In genomic region chr12:93915411-93915810, GRCh38 we compare ENCODE assay signal across 1 cellular context.
TF ChIP-seq lines count a peak whose summit lies in the region.

No MANE protein-coding gene starts in this region.

TF ChIP-seq in IMR-90, 13 proteins besides CTCF, POLR2A, EP300 and RAD21 (continued from another document):
- TF ChIP-seq MXI1 (IDR thresholded peaks at IDR 0.05; ENCODE audit: borderline replicate concordance, low read depth, low read length) = no peak
